Comparison of ENCODE assay signal across 8 cellular contexts in the genomic region with DNA sequence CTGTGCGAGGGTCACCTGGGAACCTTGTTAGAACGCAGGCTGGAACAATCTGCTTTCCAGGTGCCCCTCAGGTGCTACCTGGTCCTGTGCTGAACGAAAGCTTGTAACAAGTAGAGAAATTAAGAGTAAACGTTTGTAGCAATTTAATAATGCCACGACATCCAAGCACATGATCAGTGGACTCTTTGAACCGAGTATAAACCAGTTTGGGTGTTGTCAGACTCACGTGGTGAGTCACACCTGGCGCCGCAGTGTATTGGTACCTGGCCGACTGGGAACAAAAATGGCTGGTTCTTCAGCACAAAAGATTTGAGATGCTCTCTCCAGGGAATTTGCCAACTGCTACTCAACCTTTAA. TPM values are rescaled to one million over a fixed set of nuclear protein-coding genes. Genes with fewer than 3 reads are reported as not detected.
DNase-seq lines count a peak whose midpoint lies in the region; ATAC-seq and TF ChIP-seq lines count a peak whose summit lies in the region.

No MANE protein-coding gene starts in this region.

- TF ChIP-seq POLR2A in esophagus squamous epithelium (IDR thresholded peaks at IDR 0.05), result no peak

- H3K36me3 ChIP-seq in ES-I3 (ENCODE audit: insufficient read depth, low read length) (no peaks in the 10 kb centered on the region), esophagus squamous epithelium (no peaks in the 10 kb centered on the region)

- H3K9me3 Mint-ChIP-seq in progenitor cell of endocrine pancreas (ENCODE audit: low read depth), result no peaks in the 10 kb centered on the region

- peak overlapping the region; percentile 84 to 94 (median 91) for H3K27ac ChIP-seq in esophagus squamous epithelium

- ATAC-seq in HG03442 (IDR thresholded peaks at IDR 0.05; ENCODE audit: unreplicated experiment) (no peak), GM21515 (IDR thresholded peaks at IDR 0.05; ENCODE audit: unreplicated experiment) (no peak)

- WGBS in esophagus squamous epithelium, 2 donors, result 19 to 22% methylated on average over 8 to 10 of the region's 10 CpGs

- H3K4me1 Mint-ChIP-seq in progenitor cell of endocrine pancreas (ENCODE audit: low read depth), result peaks cover 28% of the 10 kb centered on the region

- H3K9ac ChIP-seq in ES-I3 (ENCODE audit: low read depth, low read length), result peak overlapping the region; percentile 92

- peaks cover 54% of the 10 kb centered on the region for H3K27me3 Mint-ChIP-seq in progenitor cell of endocrine pancreas

- peak overlapping the region; percentile 65 for H3K27ac Mint-ChIP-seq in progenitor cell of endocrine pancreas

- no peaks in the 10 kb centered on the region for H3K9me3 ChIP-seq in ES-I3 (ENCODE audit: control insufficient read depth, insufficient read depth, low read length)
- no peaks in the 10 kb centered on the region for H3K9me3 ChIP-seq in esophagus squamous epithelium

- DNase-seq in NCI-H748 treated with DMSO at 0.1 percent for 48 hours (lab: John Stamatoyannopoulos, UW), result peak; percentile 87
- DNase-seq in esophagus squamous epithelium (lab: John Stamatoyannopoulos, UW), result no peak
- no peak for DNase-seq in progenitor cell of endocrine pancreas (ENCODE audit: low spot score, unreplicated experiment)
- no peak for DNase-seq in cerebellum (ENCODE audit: low spot score)
- DNase-seq in NCI-H1105 (lab: John Stamatoyannopoulos, UW), result no peak

- peak overlapping the region; percentile 82 for H3K4me3 Mint-ChIP-seq in progenitor cell of endocrine pancreas (ENCODE audit: low read depth)

- H3K36me3 Mint-ChIP-seq in progenitor cell of endocrine pancreas (ENCODE audit: insufficient read depth), result no peaks in the 10 kb centered on the region

- peaks cover 0 to 38% (median 0%) of the 10 kb centered on the region in 4 donors for H3K27me3 ChIP-seq in esophagus squamous epithelium

- H3K4me1 ChIP-seq in ES-I3 (ENCODE audit: insufficient read depth, low read length) (peaks cover 19% of the 10 kb centered on the region; the same call in 1 of the 2 replicates), esophagus squamous epithelium (peaks cover 0 to 54% (median 11%) of the 10 kb centered on the region in 3 donors)

- H3K4me3 ChIP-seq in esophagus squamous epithelium, result peak overlapping the region; percentile 82 to 83 (median 83)

- intact Hi-C loops in esophagus squamous epithelium (cut with DNase I), result loop anchor here (10.0 kb wide), 2 partner anchors 152 to 198 kb away; no protein-coding TSS in a partner anchor

- TF ChIP-seq CTCF in esophagus squamous epithelium (IDR thresholded peaks at IDR 0.05) (no peak), progenitor cell of endocrine pancreas (IDR thresholded peaks at IDR 0.05; ENCODE audit: unreplicated experiment) (no peak)

RNA-seq across cellular contexts. Expression of gene MYO10, which starts 0.9 kb away (rescaled TPM):
- 10 to 100 TPM; 21.0 to 29.8 (median 27.3) TPM for total RNA-seq in esophagus squamous epithelium
- 81.6 and 88.0 TPM in 2 replicates for total RNA-seq in progenitor cell of endocrine pancreas
- 21.7 TPM for total RNA-seq in cerebellum
